In the genomic region with DNA sequence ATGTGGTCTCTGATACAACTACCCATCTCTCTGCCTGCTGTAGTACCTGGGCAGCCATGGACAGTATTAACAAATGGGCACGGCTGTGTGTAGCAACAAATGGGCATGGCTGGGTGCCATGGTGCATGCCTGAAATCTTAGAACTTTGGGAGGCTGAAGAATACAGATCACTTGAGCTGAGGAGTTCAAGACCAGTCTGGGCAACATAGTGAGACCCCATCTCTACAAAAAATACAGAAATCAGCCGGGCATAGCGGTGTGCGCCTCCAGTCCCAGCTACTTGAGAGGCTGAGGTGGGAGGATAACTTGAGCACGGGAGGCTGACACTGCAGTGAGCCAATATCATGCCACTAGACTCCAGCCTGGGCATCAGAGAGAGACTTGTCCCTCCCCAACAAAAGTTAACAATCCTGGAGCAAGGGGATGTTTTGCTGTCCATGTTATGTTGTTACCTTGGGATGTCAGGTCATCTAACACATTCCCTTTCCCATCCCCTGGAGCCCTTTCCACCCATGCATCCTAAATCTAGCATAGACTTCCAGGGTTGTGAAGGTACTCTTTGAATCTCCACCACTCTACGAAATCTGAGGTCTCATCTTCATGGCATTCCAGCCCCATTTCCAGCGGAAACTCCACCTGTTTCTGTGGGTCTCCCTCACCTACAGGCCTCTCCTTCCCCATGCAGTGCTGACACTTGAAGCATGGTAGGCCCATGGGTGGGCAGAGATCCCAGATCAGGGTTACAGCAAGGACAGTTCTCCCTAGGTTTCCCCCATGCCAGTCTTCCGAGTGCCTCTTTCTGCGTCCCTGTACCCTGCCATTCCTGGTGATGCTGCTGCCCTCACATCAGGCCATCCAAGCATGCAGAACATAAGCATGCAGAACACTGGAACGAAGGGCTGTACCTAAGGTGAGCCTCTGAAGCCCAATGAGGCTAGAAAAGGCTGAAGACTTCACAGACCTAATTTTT, we compare ENCODE assay signal across 1 cellular context.
A peak's percentile ranks its signal among the peaks of the same experiment; 100 is the strongest.
TF ChIP-seq lines count a peak whose summit lies in the region.

No MANE protein-coding gene starts in this region.

TF ChIP-seq in K562, 482 proteins besides CTCF, POLR2A, EP300 and RAD21 (continued from another document and continues in another):
- TF ChIP-seq, protein P1, sequence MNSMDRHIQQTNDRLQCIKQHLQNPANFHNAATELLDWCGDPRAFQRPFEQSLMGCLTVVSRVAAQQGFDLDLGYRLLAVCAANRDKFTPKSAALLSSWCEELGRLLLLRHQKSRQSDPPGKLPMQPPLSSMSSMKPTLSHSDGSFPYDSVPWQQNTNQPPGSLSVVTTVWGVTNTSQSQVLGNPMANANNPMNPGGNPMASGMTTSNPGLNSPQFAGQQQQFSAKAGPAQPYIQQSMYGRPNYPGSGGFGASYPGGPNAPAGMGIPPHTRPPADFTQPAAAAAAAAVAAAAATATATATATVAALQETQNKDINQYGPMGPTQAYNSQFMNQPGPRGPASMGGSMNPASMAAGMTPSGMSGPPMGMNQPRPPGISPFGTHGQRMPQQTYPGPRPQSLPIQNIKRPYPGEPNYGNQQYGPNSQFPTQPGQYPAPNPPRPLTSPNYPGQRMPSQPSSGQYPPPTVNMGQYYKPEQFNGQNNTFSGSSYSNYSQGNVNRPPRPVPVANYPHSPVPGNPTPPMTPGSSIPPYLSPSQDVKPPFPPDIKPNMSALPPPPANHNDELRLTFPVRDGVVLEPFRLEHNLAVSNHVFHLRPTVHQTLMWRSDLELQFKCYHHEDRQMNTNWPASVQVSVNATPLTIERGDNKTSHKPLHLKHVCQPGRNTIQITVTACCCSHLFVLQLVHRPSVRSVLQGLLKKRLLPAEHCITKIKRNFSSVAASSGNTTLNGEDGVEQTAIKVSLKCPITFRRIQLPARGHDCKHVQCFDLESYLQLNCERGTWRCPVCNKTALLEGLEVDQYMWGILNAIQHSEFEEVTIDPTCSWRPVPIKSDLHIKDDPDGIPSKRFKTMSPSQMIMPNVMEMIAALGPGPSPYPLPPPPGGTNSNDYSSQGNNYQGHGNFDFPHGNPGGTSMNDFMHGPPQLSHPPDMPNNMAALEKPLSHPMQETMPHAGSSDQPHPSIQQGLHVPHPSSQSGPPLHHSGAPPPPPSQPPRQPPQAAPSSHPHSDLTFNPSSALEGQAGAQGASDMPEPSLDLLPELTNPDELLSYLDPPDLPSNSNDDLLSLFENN (IDR thresholded peaks at IDR 0.05; ENCODE audit: low read depth in 2 of 2, low read length in 2 of 2) = no peak
- TF ChIP-seq SREBF2 (CRISPR knock-in tag; IDR thresholded peaks at IDR 0.05) (no peak), BCOR (IDR thresholded peaks at IDR 0.05) (no peak), RUNX1 (IDR thresholded peaks at IDR 0.05; ENCODE audit: low read depth) (0 out of 2 replicates have a peak, but pooled peaks have one; percentile 62), MEF2A (IDR thresholded peaks at IDR 0.05; ENCODE audit: control insufficient read depth, low read depth, low read length) (no peak), RFX1 (IDR thresholded peaks at IDR 0.05) (no peak), ZFP36 (IDR thresholded peaks at IDR 0.05; ENCODE audit: low read depth, low read length, partially characterized antibody) (no peak), ZNF197 (CRISPR knock-in tag; IDR thresholded peaks at IDR 0.05; ENCODE audit: low read depth) (no peak), HOXB6 (CRISPR knock-in tag; IDR thresholded peaks at IDR 0.05; ENCODE audit: borderline replicate concordance) (no peak), TCF7 (IDR thresholded peaks at IDR 0.05; ENCODE audit: borderline replicate concordance) (no peak), SP1 (CRISPR knock-in tag; IDR thresholded peaks at IDR 0.05) (no peak), DMBX1 (CRISPR knock-in tag; IDR thresholded peaks at IDR 0.05; ENCODE audit: borderline replicate concordance) (no peak), PTTG1 (tag; IDR thresholded peaks at IDR 0.05; ENCODE audit: low read depth) (no peak), RBM39 (optimal IDR thresholded peaks at IDR 0.05; ENCODE audit: low read depth, low read length) (peak; percentile 65), PYGO2 (tag; IDR thresholded peaks at IDR 0.05) (no peak), EWSR1 (IDR thresholded peaks at IDR 0.05; ENCODE audit: borderline replicate concordance, low read depth, partially characterized antibody) (peak; percentile 70), ATF1 (CRISPR knock-in tag; IDR thresholded peaks at IDR 0.05) (no peak), ATF1 (tag; IDR thresholded peaks at IDR 0.05) (no peak), HNRNPK (IDR thresholded peaks at IDR 0.05; ENCODE audit: low read depth, low read length, poor library complexity, severe bottlenecking) (no peak)
- TF ChIP-seq, protein P2, sequence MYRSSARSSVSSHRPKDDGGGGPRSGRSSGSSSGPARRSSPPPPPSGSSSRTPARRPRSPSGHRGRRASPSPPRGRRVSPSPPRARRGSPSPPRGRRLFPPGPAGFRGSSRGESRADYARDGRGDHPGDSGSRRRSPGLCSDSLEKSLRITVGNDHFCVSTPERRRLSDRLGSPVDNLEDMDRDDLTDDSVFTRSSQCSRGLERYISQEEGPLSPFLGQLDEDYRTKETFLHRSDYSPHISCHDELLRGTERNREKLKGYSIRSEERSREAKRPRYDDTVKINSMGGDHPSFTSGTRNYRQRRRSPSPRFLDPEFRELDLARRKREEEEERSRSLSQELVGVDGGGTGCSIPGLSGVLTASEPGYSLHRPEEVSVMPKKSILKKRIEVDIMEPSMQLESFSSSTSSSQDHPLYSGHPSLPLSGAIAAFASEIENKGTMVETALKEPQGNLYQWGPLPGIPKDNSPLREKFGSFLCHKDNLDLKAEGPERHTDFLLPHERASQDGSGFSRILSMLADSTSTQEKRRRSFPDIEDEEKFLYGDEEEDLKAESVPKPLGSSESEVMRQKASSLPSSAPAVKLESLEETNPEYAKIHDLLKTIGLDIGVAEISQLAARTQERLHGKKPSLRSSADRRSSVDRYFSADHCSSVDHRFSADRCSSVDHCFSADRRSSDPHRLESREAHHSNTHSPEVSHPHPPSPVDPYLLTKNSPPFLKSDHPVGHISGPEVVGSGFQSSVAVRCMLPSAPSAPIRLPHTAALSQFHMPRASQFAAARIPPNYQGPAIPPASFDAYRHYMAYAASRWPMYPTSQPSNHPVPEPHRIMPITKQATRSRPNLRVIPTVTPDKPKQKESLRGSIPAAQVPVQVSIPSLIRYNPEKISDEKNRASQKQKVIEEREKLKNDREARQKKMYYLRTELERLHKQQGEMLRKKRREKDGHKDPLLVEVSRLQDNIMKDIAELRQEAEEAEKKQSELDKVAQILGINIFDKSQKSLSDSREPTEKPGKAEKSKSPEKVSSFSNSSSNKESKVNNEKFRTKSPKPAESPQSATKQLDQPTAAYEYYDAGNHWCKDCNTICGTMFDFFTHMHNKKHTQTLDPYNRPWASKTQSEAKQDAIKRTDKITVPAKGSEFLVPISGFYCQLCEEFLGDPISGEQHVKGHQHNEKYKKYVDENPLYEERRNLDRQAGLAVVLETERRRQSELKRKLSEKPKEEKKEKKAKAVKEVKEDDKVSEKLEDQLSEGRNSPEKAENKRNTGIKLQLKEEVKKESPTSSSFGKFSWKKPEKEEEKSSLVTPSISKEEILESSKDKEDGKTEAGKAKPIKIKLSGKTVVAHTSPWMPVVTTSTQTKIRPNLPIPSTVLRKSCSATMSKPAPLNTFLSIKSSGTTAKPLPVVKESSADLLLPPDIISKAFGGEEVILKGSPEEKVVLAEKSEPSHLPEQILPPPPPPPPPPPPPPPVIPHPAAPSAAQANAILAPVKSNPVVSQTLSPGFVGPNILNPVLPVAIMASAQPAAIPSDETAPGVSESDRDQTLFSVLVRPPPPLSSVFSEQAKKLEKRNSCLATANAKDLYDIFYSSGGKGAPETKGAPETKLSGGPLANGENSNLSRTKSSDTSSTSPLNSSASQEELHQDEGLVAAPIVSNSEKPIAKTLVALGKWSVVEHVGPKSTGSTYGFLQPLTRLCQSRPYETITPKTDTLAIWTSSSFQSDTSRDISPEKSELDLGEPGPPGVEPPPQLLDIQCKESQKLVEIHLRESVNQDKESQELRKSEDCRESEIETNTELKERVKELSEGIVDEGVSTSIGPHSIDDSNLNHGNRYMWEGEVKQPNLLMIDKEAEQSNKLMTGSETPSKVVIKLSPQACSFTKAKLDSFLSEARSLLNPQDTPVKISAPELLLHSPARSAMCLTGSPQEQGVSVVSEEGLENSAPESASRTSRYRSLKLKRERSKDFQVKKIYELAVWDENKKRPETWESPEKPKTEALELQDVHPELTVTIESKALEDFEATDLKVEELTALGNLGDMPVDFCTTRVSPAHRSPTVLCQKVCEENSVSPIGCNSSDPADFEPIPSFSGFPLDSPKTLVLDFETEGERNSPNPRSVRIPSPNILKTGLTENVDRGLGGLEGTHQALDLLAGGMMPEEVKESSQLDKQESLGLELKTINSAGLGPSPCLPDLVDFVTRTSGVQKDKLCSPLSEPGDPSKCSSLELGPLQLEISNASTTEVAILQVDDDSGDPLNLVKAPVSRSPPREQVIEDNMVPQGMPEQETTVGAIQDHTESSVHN (IDR thresholded peaks at IDR 0.05; ENCODE audit: borderline replicate concordance in 1 of 2, low read depth in 1 of 2) = no peak
- TF ChIP-seq, protein P3, sequence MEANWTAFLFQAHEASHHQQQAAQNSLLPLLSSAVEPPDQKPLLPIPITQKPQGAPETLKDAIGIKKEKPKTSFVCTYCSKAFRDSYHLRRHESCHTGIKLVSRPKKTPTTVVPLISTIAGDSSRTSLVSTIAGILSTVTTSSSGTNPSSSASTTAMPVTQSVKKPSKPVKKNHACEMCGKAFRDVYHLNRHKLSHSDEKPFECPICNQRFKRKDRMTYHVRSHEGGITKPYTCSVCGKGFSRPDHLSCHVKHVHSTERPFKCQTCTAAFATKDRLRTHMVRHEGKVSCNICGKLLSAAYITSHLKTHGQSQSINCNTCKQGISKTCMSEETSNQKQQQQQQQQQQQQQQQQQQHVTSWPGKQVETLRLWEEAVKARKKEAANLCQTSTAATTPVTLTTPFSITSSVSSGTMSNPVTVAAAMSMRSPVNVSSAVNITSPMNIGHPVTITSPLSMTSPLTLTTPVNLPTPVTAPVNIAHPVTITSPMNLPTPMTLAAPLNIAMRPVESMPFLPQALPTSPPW (CRISPR knock-in tag; IDR thresholded peaks at IDR 0.05) = no peak
- TF ChIP-seq, protein P4, sequence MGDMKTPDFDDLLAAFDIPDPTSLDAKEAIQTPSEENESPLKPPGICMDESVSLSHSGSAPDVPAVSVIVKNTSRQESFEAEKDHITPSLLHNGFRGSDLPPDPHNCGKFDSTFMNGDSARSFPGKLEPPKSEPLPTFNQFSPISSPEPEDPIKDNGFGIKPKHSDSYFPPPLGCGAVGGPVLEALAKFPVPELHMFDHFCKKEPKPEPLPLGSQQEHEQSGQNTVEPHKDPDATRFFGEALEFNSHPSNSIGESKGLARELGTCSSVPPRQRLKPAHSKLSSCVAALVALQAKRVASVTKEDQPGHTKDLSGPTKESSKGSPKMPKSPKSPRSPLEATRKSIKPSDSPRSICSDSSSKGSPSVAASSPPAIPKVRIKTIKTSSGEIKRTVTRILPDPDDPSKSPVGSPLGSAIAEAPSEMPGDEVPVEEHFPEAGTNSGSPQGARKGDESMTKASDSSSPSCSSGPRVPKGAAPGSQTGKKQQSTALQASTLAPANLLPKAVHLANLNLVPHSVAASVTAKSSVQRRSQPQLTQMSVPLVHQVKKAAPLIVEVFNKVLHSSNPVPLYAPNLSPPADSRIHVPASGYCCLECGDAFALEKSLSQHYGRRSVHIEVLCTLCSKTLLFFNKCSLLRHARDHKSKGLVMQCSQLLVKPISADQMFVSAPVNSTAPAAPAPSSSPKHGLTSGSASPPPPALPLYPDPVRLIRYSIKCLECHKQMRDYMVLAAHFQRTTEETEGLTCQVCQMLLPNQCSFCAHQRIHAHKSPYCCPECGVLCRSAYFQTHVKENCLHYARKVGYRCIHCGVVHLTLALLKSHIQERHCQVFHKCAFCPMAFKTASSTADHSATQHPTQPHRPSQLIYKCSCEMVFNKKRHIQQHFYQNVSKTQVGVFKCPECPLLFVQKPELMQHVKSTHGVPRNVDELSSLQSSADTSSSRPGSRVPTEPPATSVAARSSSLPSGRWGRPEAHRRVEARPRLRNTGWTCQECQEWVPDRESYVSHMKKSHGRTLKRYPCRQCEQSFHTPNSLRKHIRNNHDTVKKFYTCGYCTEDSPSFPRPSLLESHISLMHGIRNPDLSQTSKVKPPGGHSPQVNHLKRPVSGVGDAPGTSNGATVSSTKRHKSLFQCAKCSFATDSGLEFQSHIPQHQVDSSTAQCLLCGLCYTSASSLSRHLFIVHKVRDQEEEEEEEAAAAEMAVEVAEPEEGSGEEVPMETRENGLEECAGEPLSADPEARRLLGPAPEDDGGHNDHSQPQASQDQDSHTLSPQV (IDR thresholded peaks at IDR 0.05) = no peak
- TF ChIP-seq, protein P5, sequence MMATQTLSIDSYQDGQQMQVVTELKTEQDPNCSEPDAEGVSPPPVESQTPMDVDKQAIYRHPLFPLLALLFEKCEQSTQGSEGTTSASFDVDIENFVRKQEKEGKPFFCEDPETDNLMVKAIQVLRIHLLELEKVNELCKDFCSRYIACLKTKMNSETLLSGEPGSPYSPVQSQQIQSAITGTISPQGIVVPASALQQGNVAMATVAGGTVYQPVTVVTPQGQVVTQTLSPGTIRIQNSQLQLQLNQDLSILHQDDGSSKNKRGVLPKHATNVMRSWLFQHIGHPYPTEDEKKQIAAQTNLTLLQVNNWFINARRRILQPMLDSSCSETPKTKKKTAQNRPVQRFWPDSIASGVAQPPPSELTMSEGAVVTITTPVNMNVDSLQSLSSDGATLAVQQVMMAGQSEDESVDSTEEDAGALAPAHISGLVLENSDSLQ (IDR thresholded peaks at IDR 0.05) = no peak
- TF ChIP-seq, protein P6, sequence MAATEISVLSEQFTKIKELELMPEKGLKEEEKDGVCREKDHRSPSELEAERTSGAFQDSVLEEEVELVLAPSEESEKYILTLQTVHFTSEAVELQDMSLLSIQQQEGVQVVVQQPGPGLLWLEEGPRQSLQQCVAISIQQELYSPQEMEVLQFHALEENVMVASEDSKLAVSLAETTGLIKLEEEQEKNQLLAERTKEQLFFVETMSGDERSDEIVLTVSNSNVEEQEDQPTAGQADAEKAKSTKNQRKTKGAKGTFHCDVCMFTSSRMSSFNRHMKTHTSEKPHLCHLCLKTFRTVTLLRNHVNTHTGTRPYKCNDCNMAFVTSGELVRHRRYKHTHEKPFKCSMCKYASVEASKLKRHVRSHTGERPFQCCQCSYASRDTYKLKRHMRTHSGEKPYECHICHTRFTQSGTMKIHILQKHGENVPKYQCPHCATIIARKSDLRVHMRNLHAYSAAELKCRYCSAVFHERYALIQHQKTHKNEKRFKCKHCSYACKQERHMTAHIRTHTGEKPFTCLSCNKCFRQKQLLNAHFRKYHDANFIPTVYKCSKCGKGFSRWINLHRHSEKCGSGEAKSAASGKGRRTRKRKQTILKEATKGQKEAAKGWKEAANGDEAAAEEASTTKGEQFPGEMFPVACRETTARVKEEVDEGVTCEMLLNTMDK (IDR thresholded peaks at IDR 0.05; ENCODE audit: borderline replicate concordance, insufficient read depth, low read depth, low read length, poor library complexity, severe bottlenecking) = no peak
